24 cellular contexts compared by ENCODE assay signal in the genomic region with DNA sequence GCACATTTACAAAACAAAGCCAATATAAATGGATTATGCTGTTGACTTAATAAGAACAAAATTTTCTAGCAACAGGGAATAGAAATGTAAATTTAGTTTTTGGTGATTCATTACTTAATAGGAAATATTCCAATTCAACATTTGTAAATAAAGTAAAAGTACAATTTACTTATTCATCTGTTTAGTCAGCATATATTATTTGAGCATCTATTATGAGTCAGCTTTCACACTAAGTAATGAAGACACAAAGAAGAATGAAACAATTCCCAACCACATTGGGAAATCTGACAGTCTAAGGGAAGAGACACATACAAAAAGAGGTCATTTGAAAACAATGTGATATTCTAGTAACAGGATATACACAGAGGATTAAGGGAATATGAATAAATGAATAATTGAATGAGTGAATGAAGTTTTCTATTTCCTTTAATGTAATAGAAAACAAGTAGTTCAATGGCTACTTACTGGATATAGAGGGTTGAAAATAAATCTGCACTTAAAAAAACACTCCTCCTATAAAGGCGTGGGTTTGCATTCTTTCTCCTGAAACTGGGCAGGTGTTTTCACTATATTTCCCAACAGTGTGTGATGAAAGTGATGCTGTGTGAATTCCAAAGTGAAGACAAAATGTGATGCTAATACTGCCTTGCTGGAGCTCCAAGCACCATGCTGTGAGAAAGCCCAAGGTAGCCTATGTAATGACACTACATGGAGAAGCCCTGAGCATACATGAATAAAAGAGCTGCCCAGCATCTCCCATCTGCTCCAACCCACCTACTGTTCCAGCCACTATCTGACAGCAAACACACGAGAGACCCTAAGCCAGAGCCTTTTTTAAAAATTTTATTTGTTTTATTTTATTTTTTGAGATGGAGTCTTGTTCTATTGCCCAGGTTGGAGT.
DNase-seq lines count a peak whose midpoint lies in the region; ATAC-seq, FAIRE-seq and TF ChIP-seq lines count a peak whose summit lies in the region.
"Had no signal": no experiment of that assay in that cellular context is flagged by ENCODE, and none has a peak within 500 bp of the region (broad histone marks: within the 10 kb centered on the region; RNA-seq: fewer than 3 reads in every experiment).

No MANE protein-coding gene starts in this region.

- H3K4me1 Mint-ChIP-seq in CD14-positive monocyte, result peaks cover under 1% of the 10 kb centered on the region
- H3K4me1 Mint-ChIP-seq: activated B cell treated with CpG ODN at 0.5 μM for 24 hours, IgD-negative memory B cell had no signal

- peak; percentile 12 for DNase-seq in AG10803 (ENCODE audit: low read depth)
- DNase-seq in PC-3, result peak; percentile 71
- DNase-seq in endothelial cell of umbilical vein (ENCODE audit: low read depth, low spot score), result no peak
- no peak for DNase-seq in left lung
- DNase-seq in NCI-H1092 treated with DMSO at 0.1 percent for 48 hours (lab: John Stamatoyannopoulos, UW), result no peak
- DNase-seq in germinal center (ENCODE audit: low spot score), result no peak
- DNase-seq in CD14-positive monocyte (ENCODE audit: low spot score), result no peak
- no peak for DNase-seq in NCI-H774 (lab: John Stamatoyannopoulos, UW)
- DNase-seq: activated B cell treated with CpG ODN at 0.5 μM for 24 hours; activated CD4-positive, alpha-beta T cell treated with anti-CD3 and anti-CD28 coated beads, Interleukin-2, amount 50 U/mL, for 48 hours; activated gamma-delta T cell; C1 segment of cervical spinal cord; MM.1S; NCI-H1694; NCI-H2171; NCI-H526; nucleus accumbens; stomach; T1000; upper lobe of right lung had no signal

- TF ChIP-seq CTCF in AG10803 (conservative IDR thresholded peaks at IDR 0.05; ENCODE audit: low read length) (no peak), PC-3 (conservative IDR thresholded peaks at IDR 0.05; ENCODE audit: low read depth, low read length) (no peak), endothelial cell of umbilical vein (IDR thresholded peaks at IDR 0.05; ENCODE audit: extremely low read depth in 1 of 2, insufficient read depth in 1 of 2, low read depth in 1 of 2, low read length in 2 of 2) (no peak), left lung (IDR thresholded peaks at IDR 0.05) (no peak), CD14-positive monocyte (IDR thresholded peaks at IDR 0.05) (no peak)

- H3K9ac ChIP-seq in PC-3 (ENCODE audit: low read length), result no peak overlapping the region
- H3K9ac ChIP-seq in endothelial cell of umbilical vein (replicated peaks; ENCODE audit: extremely low read depth, insufficient read depth, low read length), result no peak overlapping the region

- H3K4me3 ChIP-seq in AG10803 (ENCODE audit: low read length) (no peak overlapping the region), PC-3 (ENCODE audit: low read length) (no peak overlapping the region), endothelial cell of umbilical vein (replicated peaks in 1 of 3; ENCODE audit: insufficient read depth in 1 of 3, low read depth in 1 of 3, low read length in 3 of 3) (no peak overlapping the region), left lung (no peak overlapping the region)
- H3K4me3 ChIP-seq: right atrium auricular region, stomach, upper lobe of right lung had no signal

- H3K27ac Mint-ChIP-seq in CD14-positive monocyte, result no peak overlapping the region
- H3K27ac Mint-ChIP-seq: activated B cell treated with CpG ODN at 0.5 μM for 24 hours; dendritic cell treated with granulocyte-macrophage colony-stimulating factor and Interleukin-4, amounts not matched to agents 40 ng/mL and 50 ng/mL, for 4 days; IgD-negative memory B cell had no signal

- H3K4me1 ChIP-seq in PC-3 (ENCODE audit: insufficient read depth, low read length) (peaks cover 38% of the 10 kb centered on the region), endothelial cell of umbilical vein (ENCODE audit: control insufficient read depth, extremely low read depth, insufficient read depth, low read length) (no peaks in the 10 kb centered on the region), left lung (no peaks in the 10 kb centered on the region)
- H3K4me1 ChIP-seq: right atrium auricular region, upper lobe of right lung had no signal

- peaks cover 0 to 10% (median 2%) of the 10 kb centered on the region in 7 donors for H3K9me3 Mint-ChIP-seq in CD14-positive monocyte
- H3K9me3 Mint-ChIP-seq: activated B cell treated with CpG ODN at 0.5 μM for 24 hours; dendritic cell treated with granulocyte-macrophage colony-stimulating factor and Interleukin-4, amounts not matched to agents 40 ng/mL and 50 ng/mL, for 4 days had no signal

- H3K27me3 ChIP-seq in PC-3 (ENCODE audit: low read length) (no peaks in the 10 kb centered on the region), endothelial cell of umbilical vein (ENCODE audit: control insufficient read depth in 2 of 2, insufficient read depth in 2 of 2, low read length in 2 of 2) (no peaks in the 10 kb centered on the region), left lung (no peaks in the 10 kb centered on the region)
- H3K27me3 ChIP-seq: right atrium auricular region, stomach, upper lobe of right lung had no signal

- intact Hi-C loops in PC-3 (cut with micrococcal nuclease) (loop anchor here (1.0 to 10.0 kb wide), 5 partner anchors 58 to 600 kb away; partner anchors contain the start of gene PRICKLE1), endothelial cell of umbilical vein (cut with micrococcal nuclease) (no loop called here), left lung (cut with DNase I) (no loop called here), CD14-positive monocyte (cut with micrococcal nuclease) (no loop called here)

- CTCF ChIA-PET in PC-3 (lab: Charles Lee) (no interaction called here), endothelial cell of umbilical vein (lab: Charles Lee) (no interaction called here)

- dilution Hi-C loops in endothelial cell of umbilical vein (cut with MboI; ENCODE audit: extremely low pct_ligation_motif_present, low sequenced_read_pairs), result no loop called here

- H3F3A ChIP-seq in PC-3 (ENCODE audit: low read length, unreplicated experiment), result no peaks in the 10 kb centered on the region

- TF ChIP-seq POLR2A in endothelial cell of umbilical vein (IDR thresholded peaks at IDR 0.05; ENCODE audit: low read depth, low read length), result no peak

- no peaks in the 10 kb centered on the region for H3K9me1 ChIP-seq in endothelial cell of umbilical vein (replicated peaks; ENCODE audit: control insufficient read depth, extremely low read depth, insufficient read depth, low read length)

- POLR2A ChIA-PET in PC-3 (lab: Charles Lee; ENCODE audit: unreplicated experiment), result no interaction called here
- POLR2A ChIA-PET in endothelial cell of umbilical vein (lab: Charles Lee), result no interaction called here

- H3K79me2 ChIP-seq in PC-3 (ENCODE audit: low read length), result no peaks in the 10 kb centered on the region
- H3K79me2 ChIP-seq in endothelial cell of umbilical vein (ENCODE audit: control insufficient read depth, insufficient read depth, low read length), result no peaks in the 10 kb centered on the region

- H3K36me3 ChIP-seq in PC-3 (ENCODE audit: low read depth, low read length) (no peaks in the 10 kb centered on the region), endothelial cell of umbilical vein (ENCODE audit: control insufficient read depth in 2 of 2, extremely low read depth in 1 of 2, insufficient read depth in 2 of 2, low read length in 2 of 2) (no peaks in the 10 kb centered on the region), left lung (no peaks in the 10 kb centered on the region)
- H3K36me3 ChIP-seq: right atrium auricular region, stomach, upper lobe of right lung had no signal

- H2AFZ ChIP-seq in PC-3 (ENCODE audit: low read length) (no peak overlapping the region), endothelial cell of umbilical vein (ENCODE audit: low read depth, low read length) (no peak overlapping the region)

- H3K9me3 ChIP-seq in PC-3 (ENCODE audit: low read length), result no peaks in the 10 kb centered on the region
- H3K9me3 ChIP-seq in endothelial cell of umbilical vein (replicated peaks; ENCODE audit: control insufficient read depth, insufficient read depth, low read length), result no peaks in the 10 kb centered on the region
- no peaks in the 10 kb centered on the region for H3K9me3 ChIP-seq in left lung
- H3K9me3 ChIP-seq: right atrium auricular region, stomach, upper lobe of right lung had no signal

- no peak for FAIRE-seq in endothelial cell of umbilical vein (lab: Jason Lieb, UNC)

- BruUV-seq in PC-3 (replicated peaks; lab: Mats Ljungman, UMichigan) (no TSS peak), endothelial cell of umbilical vein (replicated peaks; lab: Mats Ljungman, UMichigan) (no TSS peak)

- H3K36me3 Mint-ChIP-seq in CD14-positive monocyte, result no peaks in the 10 kb centered on the region
- H3K36me3 Mint-ChIP-seq: IgD-negative memory B cell had no signal

- ATAC-seq in PC-3, result peak; percentile 75
- peak; percentile 39 for ATAC-seq in left lung
- ATAC-seq: Right ventricle myocardium inferior, upper lobe of right lung had no signal

- peaks cover 1 to 6% (median 2%) of the 10 kb centered on the region in 3 donors for H3K27me3 Mint-ChIP-seq in CD14-positive monocyte (ENCODE audit: low read depth in 3 of 3)
- H3K27me3 Mint-ChIP-seq: activated B cell treated with CpG ODN at 0.5 μM for 24 hours; dendritic cell treated with granulocyte-macrophage colony-stimulating factor and Interleukin-4, amounts not matched to agents 40 ng/mL and 50 ng/mL, for 4 days had no signal

- H3K27ac ChIP-seq in PC-3 (ENCODE audit: low read length) (peak overlapping the region; percentile 49), endothelial cell of umbilical vein (ENCODE audit: insufficient read depth, low read depth, low read length) (no peak overlapping the region), left lung (no peak overlapping the region)
- H3K27ac ChIP-seq: right atrium auricular region, stomach, upper lobe of right lung had no signal

- H4K20me1 ChIP-seq in PC-3 (ENCODE audit: low read length), result no peaks in the 10 kb centered on the region
- no peaks in the 10 kb centered on the region for H4K20me1 ChIP-seq in endothelial cell of umbilical vein (replicated peaks; ENCODE audit: control insufficient read depth, extremely low read depth, insufficient read depth, low read length)

- H3K4me3 Mint-ChIP-seq in CD14-positive monocyte, result no peak overlapping the region
- H3K4me3 Mint-ChIP-seq: activated B cell treated with CpG ODN at 0.5 μM for 24 hours; dendritic cell treated with granulocyte-macrophage colony-stimulating factor and Interleukin-4, amounts not matched to agents 40 ng/mL and 50 ng/mL, for 4 days; IgD-negative memory B cell had no signal

- H3K4me2 ChIP-seq in PC-3 (ENCODE audit: low read length), result peak overlapping the region; percentile 49
- H3K4me2 ChIP-seq in endothelial cell of umbilical vein (ENCODE audit: insufficient read depth, low read length), result no peak overlapping the region

- H3K9me2 ChIP-seq in PC-3 (replicated peaks; ENCODE audit: low read length), result no peaks in the 10 kb centered on the region

TF ChIP-seq in endothelial cell of umbilical vein, 7 proteins besides CTCF, POLR2A, EP300 and RAD21:
- TF ChIP-seq POLR2AphosphoS5 (IDR thresholded peaks at IDR 0.05; ENCODE audit: insufficient read depth, low read depth, low read length), result no peak
- peak; percentile 36 for TF ChIP-seq FOS (IDR thresholded peaks at IDR 0.05; ENCODE audit: borderline replicate concordance, insufficient read depth, low read length)

Comparison
In these comparisons a context has a peak if more than half of its experiments do, and no peak if none do; other contexts are left out.
1. DNase-seq: peak in AG10803 (single experiment) and PC-3 (single experiment); none in endothelial cell of umbilical vein (single experiment), left lung (0 of 2), NCI-H1092 treated with DMSO at 0.1 percent for 48 hours (single experiment), germinal center (single experiment), CD14-positive monocyte (single experiment) and NCI-H774 (single experiment).